9 cellular contexts compared by ENCODE assay signal in genomic region chr14:58227096-58227819, GRCh38.
"Had no signal": no experiment of that assay in that cellular context is flagged by ENCODE, and none has a peak within 500 bp of the region (broad histone marks: within the 10 kb centered on the region; RNA-seq: fewer than 3 reads in every experiment).

No MANE protein-coding gene starts in this region.

- H3K27ac ChIP-seq: GM23248, HL-60 had no signal

- H3K9me3 ChIP-seq: HAP-1 had no signal

- H3K27ac Mint-ChIP-seq: HFFc6, IgD-negative memory B cell had no signal

- DNase-seq: GM23248, GOT3, H7, HFFc6 had no signal

- H3K4me1 ChIP-seq: HAP-1 had no signal

- H3K27me3 Mint-ChIP-seq: IgD-negative memory B cell had no signal

- H3K36me3 ChIP-seq: HAP-1 had no signal

- H3K4me3 Mint-ChIP-seq: HFFc6, IgD-negative memory B cell had no signal

- H3K9me3 Mint-ChIP-seq: HFFc6, IgD-negative memory B cell had no signal

- ATAC-seq: HCT116, HepG2 had no signal

- H3K4me3 ChIP-seq: GM23248, HAP-1 had no signal

- H3K9ac ChIP-seq: GM23248 had no signal
